26 cellular contexts compared by ENCODE assay signal in the genomic region with DNA sequence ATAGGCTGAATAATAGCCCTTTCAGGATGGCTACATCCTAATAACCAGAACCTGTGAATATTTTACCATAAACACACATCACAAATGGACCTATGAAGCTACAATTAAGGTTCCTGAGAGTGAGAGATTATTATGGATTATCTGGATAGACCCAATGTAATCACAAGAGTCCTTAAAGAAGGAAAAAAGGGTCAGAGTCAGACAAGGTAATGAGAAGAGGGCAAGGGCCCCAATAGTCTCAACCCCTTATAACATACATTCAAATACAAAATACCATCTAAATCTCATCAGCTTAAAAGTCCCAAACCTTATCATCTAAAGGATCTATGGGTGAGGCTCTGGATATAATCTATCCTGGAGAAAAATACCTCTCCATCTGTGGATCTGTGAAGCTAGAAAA.
"Had no signal": no experiment of that assay in that cellular context is flagged by ENCODE, and none has a peak within 500 bp of the region (broad histone marks: within the 10 kb centered on the region; RNA-seq: fewer than 3 reads in every experiment).

No MANE protein-coding gene starts in this region.

- H3K4me3 ChIP-seq: stomach, suprapubic skin, testis, thoracic aorta, thyroid gland, tibial artery, tibial nerve, transverse colon, upper lobe of left lung, upper lobe of right lung, uterus, vagina had no signal

- H3K27ac ChIP-seq: stomach, suprapubic skin, testis, thoracic aorta, thyroid gland, tibial artery, tibial nerve, transverse colon, upper lobe of left lung, upper lobe of right lung, uterus, vagina had no signal

- DNase-seq: stimulated activated CD4-positive, alpha-beta T cell treated with anti-CD3 and anti-CD28 coated beads, Interleukin-2, amount 100 ng/mL, for 48 hours; stimulated activated CD4-positive, alpha-beta T cell treated with anti-CD3 and anti-CD28 coated beads, Interleukin-4, amount 100 ng/mL, for 1 hour; stimulated activated CD4-positive, alpha-beta T cell treated with anti-CD3 and anti-CD28 coated beads, Interleukin-4, amount 100 ng/mL, for 24 hours; stimulated activated CD4-positive, alpha-beta T cell treated with anti-CD3 and anti-CD28 coated beads, Interleukin-4, amount 100 ng/mL, for 4 hours; stimulated activated CD8-positive, alpha-beta memory T cell treated with anti-CD3 and anti-CD28 coated beads, Interleukin-4, amount 100 ng/mL, for 48 hours; stimulated activated naive B cell treated with anti-CD40 and anti-IgM and Interleukin-4, amounts not matched to agents 10 μg/mL and 1 μg/mL and 100 μg/mL, for 72 hours; stimulated activated naive CD4-positive, alpha-beta T cell; stimulated activated naive CD4-positive, alpha-beta T cell treated with Interleukin-2 at 50 U/mL for 16 hours; stimulated activated naive CD8-positive, alpha-beta T cell treated with anti-CD3 and anti-CD28 coated beads, Interleukin-15, amount 100 ng/mL, for 72 hours; stimulated activated naive CD8-positive, alpha-beta T cell treated with anti-CD3 and anti-CD28 coated beads, Interleukin-15, Interleukin-2, amounts not matched to agents 100 U/mL and 50 U/mL, for 24 hours; stomach; substantia nigra; testis; thyroid gland; tibial artery; transverse colon; trophoblast cell; upper lobe of left lung; upper lobe of right lung; uterus had no signal

- ATAC-seq: stimulated activated effector memory CD8-positive, alpha-beta T cell treated with anti-CD3 and anti-CD28 coated beads, Interleukin-12 subunit alpha, Interleukin-12 subunit beta, amount 100 ng/mL, for 72 hours; stimulated activated memory B cell treated with anti-CD40 and anti-IgM and Interleukin-4, amounts not matched to agents 10 μg/mL and 1 μg/mL and 100 μg/mL, for 72 hours; stimulated activated naive B cell treated with anti-CD40 and anti-IgM and Interleukin-4, amounts not matched to agents 10 μg/mL and 1 μg/mL and 100 μg/mL, for 72 hours; stimulated activated naive CD8-positive, alpha-beta T cell treated with anti-CD3 and anti-CD28 coated beads, Interleukin-15, amount 100 ng/mL, for 72 hours; stimulated activated naive CD8-positive, alpha-beta T cell treated with anti-CD3 and anti-CD28 coated beads, Interleukin-15, Interleukin-2, amounts not matched to agents 100 U/mL and 50 U/mL, for 24 hours; upper lobe of right lung had no signal

- H3K36me3 ChIP-seq: stomach, suprapubic skin, thoracic aorta, thyroid gland, tibial artery, tibial nerve, transverse colon, upper lobe of left lung, upper lobe of right lung, uterus, vagina had no signal

- H3K27me3 ChIP-seq: stomach, suprapubic skin, testis, thyroid gland, tibial artery, tibial nerve, transverse colon, upper lobe of left lung, upper lobe of right lung, uterus, vagina had no signal

- H3K4me1 ChIP-seq: stomach, suprapubic skin, testis, thyroid gland, tibial nerve, transverse colon, upper lobe of left lung, upper lobe of right lung, uterus, vagina had no signal

- H3K9me3 ChIP-seq: suprapubic skin, testis, thyroid gland, transverse colon, upper lobe of left lung, upper lobe of right lung, uterus, vagina had no signal
